Comparison of ENCODE assay signal across 25 cellular contexts in genomic region chr17:50588391-50589111, GRCh38. TPM values are rescaled to one million over a fixed set of nuclear protein-coding genes. Genes with fewer than 3 reads are reported as not detected.
DNase-seq lines count a peak whose midpoint lies in the region; ATAC-seq, FAIRE-seq and TF ChIP-seq lines count a peak whose summit lies in the region.
"Had no signal": no experiment of that assay in that cellular context is flagged by ENCODE, and none has a peak within 500 bp of the region (broad histone marks: within the 10 kb centered on the region; RNA-seq: fewer than 3 reads in every experiment).

No MANE protein-coding gene starts in this region.

- H3K4me1 Mint-ChIP-seq in endodermal cell: peaks cover 32% of the 10 kb centered on the region
- H3K4me1 Mint-ChIP-seq in stimulated activated naive CD8-positive, alpha-beta T cell treated with anti-CD3 and anti-CD28 coated beads, Interleukin-15, amount 100 ng/mL, for 72 hours: no peaks in the 10 kb centered on the region
- H3K4me1 Mint-ChIP-seq: activated B cell treated with CpG ODN at 0.5 μM for 24 hours; activated naive CD4-positive, alpha-beta T cell treated with anti-CD3 and anti-CD28 coated beads, Interleukin-2, amount 50 U/mL, for 24 hours; immature natural killer cell; naive B cell had no signal

- H3K9me3 ChIP-seq in SK-N-SH (no peaks in the 10 kb centered on the region), endodermal cell (ENCODE audit: control insufficient read depth, low read length) (no peaks in the 10 kb centered on the region), HepG2 (ENCODE audit: low read length) (no peaks in the 10 kb centered on the region), thyroid gland (no peaks in the 10 kb centered on the region)
- H3K9me3 ChIP-seq: BLaER1 treated with 17β-estradiol and CSF1 and Interleukin-3, amounts not matched to agents 10 nM and 100 nM; spleen had no signal

- ATAC-seq in SK-N-SH treated with all-trans-retinoic acid at 6 μM for 48 hours (peak; percentile 41), HepG2 (peak; percentile 10; the same call in 1 of the 3 replicates)
- no peak for ATAC-seq in stimulated activated naive CD8-positive, alpha-beta T cell treated with anti-CD3 and anti-CD28 coated beads, Interleukin-15, amount 100 ng/mL, for 72 hours
- ATAC-seq: activated CD8-positive, alpha-beta T cell treated with anti-CD3 and anti-CD28 coated beads, Interleukin-2, amount 10 ng/mL, durations not matched to agents 7 days and 5 days had no signal

- H3K4me3 Mint-ChIP-seq in endodermal cell: no peak overlapping the region
- H3K4me3 Mint-ChIP-seq in stimulated activated naive CD8-positive, alpha-beta T cell treated with anti-CD3 and anti-CD28 coated beads, Interleukin-15, amount 100 ng/mL, for 72 hours: no peak overlapping the region
- H3K4me3 Mint-ChIP-seq: activated B cell treated with CpG ODN at 0.5 μM for 24 hours; activated CD8-positive, alpha-beta T cell treated with anti-CD3 and anti-CD28 coated beads, Interleukin-2, amount 10 ng/mL, durations not matched to agents 7 days and 5 days; activated naive CD4-positive, alpha-beta T cell treated with anti-CD3 and anti-CD28 coated beads, Interleukin-2, amount 50 U/mL, for 24 hours; activated T-cell treated with anti-CD3 and anti-CD28 coated beads, Interleukin-2, amount 50 U/mL, for 24 hours; immature natural killer cell; naive B cell had no signal

- BruUV-seq in HepG2 (replicated peaks; lab: Mats Ljungman, UMichigan): no TSS peak

- H3K9ac ChIP-seq in SK-N-SH (no peak overlapping the region), endodermal cell (ENCODE audit: extremely low read depth, low read length, poor library complexity, severe bottlenecking) (no peak overlapping the region), HepG2 (ENCODE audit: insufficient read depth, low read depth, low read length) (no peak overlapping the region)
- H3K9ac ChIP-seq: BLaER1 treated with 17β-estradiol and CSF1 and Interleukin-3, amounts not matched to agents 10 nM and 100 nM had no signal

- no peaks in the 10 kb centered on the region for H3F3A ChIP-seq in SK-N-SH (replicated peaks; ENCODE audit: insufficient read depth)

- DNase-seq in SK-N-SH (no peak), endodermal cell (no peak), HepG2 (ENCODE audit: low spot score) (no peak), thyroid gland (peak; percentile 92 to 95), NCI-H2196 treated with DMSO at 0.1 percent for 48 hours (lab: John Stamatoyannopoulos, UW; ENCODE audit: unreplicated experiment) (no peak), MV-4-11 (lab: John Stamatoyannopoulos, UW) (no peak)
- DNase-seq in stimulated activated naive CD8-positive, alpha-beta T cell treated with anti-CD3 and anti-CD28 coated beads, Interleukin-15, amount 100 ng/mL, for 72 hours: no peak
- DNase-seq: activated B cell treated with CpG ODN at 0.5 μM for 24 hours; activated CD8-positive, alpha-beta T cell treated with anti-CD3 and anti-CD28 coated beads, Interleukin-2, amount 10 ng/mL, durations not matched to agents 7 days and 5 days; activated T-cell treated with anti-CD3 and anti-CD28 coated beads, Interleukin-2, amount 50 U/mL, for 24 hours; immature natural killer cell; Karpas-422; naive B cell; NCI-H1048; NCI-H524; SIG-M5; spleen; stimulated activated CD8-positive, alpha-beta memory T cell treated with anti-CD3 and anti-CD28 coated beads, Interleukin-4, amount 100 ng/mL, for 48 hours; T-helper 2 cell had no signal

- TF ChIP-seq EP300 in SK-N-SH (IDR thresholded peaks at IDR 0.05; ENCODE audit: borderline replicate concordance in 1 of 2, low read depth in 1 of 2, low read length in 1 of 2): no peak
- no peak for TF ChIP-seq EP300 in HepG2 (IDR thresholded peaks at IDR 0.05; ENCODE audit: low read depth in 2 of 2, low read length in 2 of 2)
- TF ChIP-seq EP300 in HepG2 (CRISPR knock-in tag; IDR thresholded peaks at IDR 0.05; ENCODE audit: borderline replicate concordance): no peak

- H3K36me3 ChIP-seq in SK-N-SH (replicated peaks in 1 of 2; ENCODE audit: control insufficient read depth in 1 of 2, insufficient read depth in 2 of 2, low read length in 1 of 2) (no peaks in the 10 kb centered on the region), endodermal cell (ENCODE audit: control insufficient read depth, insufficient read depth, low read length) (no peaks in the 10 kb centered on the region), HepG2 (replicated peaks in 1 of 2; ENCODE audit: control insufficient read depth in 1 of 2, insufficient read depth in 2 of 2, low read length in 2 of 2) (no peaks in the 10 kb centered on the region), thyroid gland (no peaks in the 10 kb centered on the region)
- H3K36me3 ChIP-seq: BLaER1 treated with 17β-estradiol and CSF1 and Interleukin-3, amounts not matched to agents 10 nM and 100 nM; spleen had no signal

- TF ChIP-seq CTCF in SK-N-SH (IDR thresholded peaks at IDR 0.05) (no peak), endodermal cell (conservative IDR thresholded peaks at IDR 0.05) (no peak), HepG2 (CRISPR knock-in tag; IDR thresholded peaks at IDR 0.05) (no peak), thyroid gland (IDR thresholded peaks at IDR 0.05) (no peak)

- TF ChIP-seq RAD21 in SK-N-SH (IDR thresholded peaks at IDR 0.05; ENCODE audit: low read length) (no peak), HepG2 (CRISPR knock-in tag; IDR thresholded peaks at IDR 0.05) (no peak)

- H3K27ac ChIP-seq in SK-N-SH (ENCODE audit: low read depth in 2 of 2, low read length in 1 of 2) (no peak overlapping the region), endodermal cell (ENCODE audit: low read depth, low read length) (no peak overlapping the region), HepG2 (ENCODE audit: extremely low read length, insufficient read depth, low read length) (no peak overlapping the region), thyroid gland (peak overlapping the region; percentile 37 to 89 (median 80))
- H3K27ac ChIP-seq: BLaER1 treated with 17β-estradiol and CSF1 and Interleukin-3, amounts not matched to agents 10 nM and 100 nM; spleen had no signal

- intact Hi-C loops in HepG2 (cut with micrococcal nuclease; ENCODE audit: unreplicated experiment) (no loop called here), thyroid gland (cut with DNase I) (no loop called here)

- in situ Hi-C loops in HepG2 (cut with HindIII; ENCODE audit: extremely low pct_ligation_motif_present, low pct_unique_long_range_greater_than_20kb): no loop called here

- H3K4me2 ChIP-seq in SK-N-SH (no peak overlapping the region), HepG2 (ENCODE audit: low read depth, low read length) (no peak overlapping the region)
- H3K4me2 ChIP-seq: BLaER1 treated with 17β-estradiol and CSF1 and Interleukin-3, amounts not matched to agents 10 nM and 100 nM had no signal

- no peaks in the 10 kb centered on the region for H3K36me3 Mint-ChIP-seq in endodermal cell (ENCODE audit: low read depth)
- H3K36me3 Mint-ChIP-seq: activated naive CD4-positive, alpha-beta T cell treated with anti-CD3 and anti-CD28 coated beads, Interleukin-2, amount 50 U/mL, for 24 hours; immature natural killer cell; naive B cell had no signal

- H3K4me1 ChIP-seq in SK-N-SH (ENCODE audit: control insufficient read depth in 1 of 2, insufficient read depth in 2 of 2, low read depth in 1 of 2, low read length in 1 of 2) (peaks cover 0 to 62% of the 10 kb centered on the region in 2 experiments; a peak in 1 of 4 replicates), endodermal cell (ENCODE audit: control insufficient read depth, insufficient read depth, low read length) (peaks cover 20% of the 10 kb centered on the region), HepG2 (ENCODE audit: insufficient read depth, low read length) (peaks cover 27% of the 10 kb centered on the region), thyroid gland (peaks cover 51 to 75% of the 10 kb centered on the region in 2 donors)

- FAIRE-seq in HepG2 (lab: Jason Lieb, UNC): no peak
- FAIRE-seq: A204.1 had no signal

- CTCF ChIA-PET in SK-N-SH (lab: Yijun Ruan, JAX) (interaction anchor here (0.6 to 12.9 kb wide), 11 partner anchors 9 to 106 kb away, joined by 3 to 163 read pairs (median 3); no protein-coding TSS in a partner anchor), HepG2 (lab: Yijun Ruan, JAX; ENCODE audit: low intra/inter-chr PET ratio, low total read pairs) (no interaction called here)

- H3K79me2 ChIP-seq in SK-N-SH (ENCODE audit: insufficient read depth) (no peaks in the 10 kb centered on the region), HepG2 (ENCODE audit: insufficient read depth, low read length) (no peaks in the 10 kb centered on the region)

- H3K27me3 Mint-ChIP-seq in endodermal cell (ENCODE audit: insufficient read depth): no peaks in the 10 kb centered on the region
- peaks cover 8% of the 10 kb centered on the region for H3K27me3 Mint-ChIP-seq in stimulated activated naive CD8-positive, alpha-beta T cell treated with anti-CD3 and anti-CD28 coated beads, Interleukin-15, amount 100 ng/mL, for 72 hours
- H3K27me3 Mint-ChIP-seq: activated naive CD4-positive, alpha-beta T cell treated with anti-CD3 and anti-CD28 coated beads, Interleukin-2, amount 50 U/mL, for 24 hours; activated T-cell treated with anti-CD3 and anti-CD28 coated beads, Interleukin-2, amount 50 U/mL, for 24 hours had no signal

- H2AFZ ChIP-seq in SK-N-SH (ENCODE audit: low read depth) (no peak overlapping the region), HepG2 (ENCODE audit: low read length) (no peak overlapping the region)

- WGBS in SK-N-SH (ENCODE audit: low lambda C conversion rate): 69% methylated on average over 18 of the region's 18 CpGs
- 83 to 86% methylated on average over 18 of the region's 18 CpGs for whole genome bisulfite sequencing in endodermal cell (ENCODE audit: insufficient coverage in 1 of 2, insufficient read length in 1 of 2), 2 experiments
- WGBS in HepG2 (ENCODE audit: low lambda C conversion rate): 14% methylated on average over 9 of the region's 18 CpGs
- WGBS in thyroid gland, 2 donors: 17 to 27% methylated on average over 12 to 18 of the region's 18 CpGs

- H3K27me3 ChIP-seq in SK-N-SH (ENCODE audit: insufficient read depth): peaks cover 16% of the 10 kb centered on the region
- H3K27me3 ChIP-seq in endodermal cell (ENCODE audit: control insufficient read depth, insufficient read depth, low read length, poor library complexity, severe bottlenecking): no peaks in the 10 kb centered on the region
- H3K27me3 ChIP-seq in HepG2 (ENCODE audit: control insufficient read depth in 1 of 2, insufficient read depth in 2 of 2, low read length in 2 of 2): peaks cover 41 to 97% of the 10 kb centered on the region in 2 experiments
- no peaks in the 10 kb centered on the region for H3K27me3 ChIP-seq in thyroid gland
- H3K27me3 ChIP-seq: BLaER1 treated with 17β-estradiol and CSF1 and Interleukin-3, amounts not matched to agents 10 nM and 100 nM; spleen had no signal

- TF ChIP-seq POLR2A in HepG2 (IDR thresholded peaks at IDR 0.05; ENCODE audit: insufficient read depth in 1 of 2, low read depth in 2 of 2, low read length in 2 of 2): no peak
- no peak for TF ChIP-seq POLR2A in thyroid gland (IDR thresholded peaks at IDR 0.05)

- H3K27ac Mint-ChIP-seq in endodermal cell: peak overlapping the region; percentile 35
- no peak overlapping the region for H3K27ac Mint-ChIP-seq in stimulated activated naive CD8-positive, alpha-beta T cell treated with anti-CD3 and anti-CD28 coated beads, Interleukin-15, amount 100 ng/mL, for 72 hours
- H3K27ac Mint-ChIP-seq: activated B cell treated with CpG ODN at 0.5 μM for 24 hours; activated CD8-positive, alpha-beta T cell treated with anti-CD3 and anti-CD28 coated beads, Interleukin-2, amount 10 ng/mL, durations not matched to agents 7 days and 5 days; activated naive CD4-positive, alpha-beta T cell treated with anti-CD3 and anti-CD28 coated beads, Interleukin-2, amount 50 U/mL, for 24 hours; activated T-cell treated with anti-CD3 and anti-CD28 coated beads, Interleukin-2, amount 50 U/mL, for 24 hours; immature natural killer cell; progenitor cell of endocrine pancreas had no signal

- H3K4me3 ChIP-seq in SK-N-SH (ENCODE audit: low read depth in 2 of 2, low read length in 1 of 2): no peak overlapping the region
- H3K4me3 ChIP-seq in endodermal cell (ENCODE audit: low read length): no peak overlapping the region
- H3K4me3 ChIP-seq in HepG2 (replicated peaks in 1 of 3; ENCODE audit: insufficient read depth in 1 of 3, low read depth in 2 of 3, low read length in 3 of 3): no peak overlapping the region; a peak in 1 of 6 replicates
- no peak overlapping the region for H3K4me3 ChIP-seq in thyroid gland (replicated peaks in 1 of 3)
- H3K4me3 ChIP-seq: BLaER1 treated with 17β-estradiol and CSF1 and Interleukin-3, amounts not matched to agents 10 nM and 100 nM; spleen had no signal

- H4K20me1 ChIP-seq in SK-N-SH (ENCODE audit: insufficient read depth) (no peaks in the 10 kb centered on the region), HepG2 (ENCODE audit: insufficient read depth, low read length) (no peaks in the 10 kb centered on the region; the same call in 1 of the 2 replicates)
- H4K20me1 ChIP-seq: BLaER1 treated with 17β-estradiol and CSF1 and Interleukin-3, amounts not matched to agents 10 nM and 100 nM had no signal

- POLR2A ChIA-PET in SK-N-SH (lab: Yijun Ruan, JAX) (no interaction called here), HepG2 (lab: Yijun Ruan, JAX) (no interaction called here)

- H3K9me3 Mint-ChIP-seq in endodermal cell: no peaks in the 10 kb centered on the region
- H3K9me3 Mint-ChIP-seq in stimulated activated naive CD8-positive, alpha-beta T cell treated with anti-CD3 and anti-CD28 coated beads, Interleukin-15, amount 100 ng/mL, for 72 hours: no peaks in the 10 kb centered on the region
- H3K9me3 Mint-ChIP-seq: activated B cell treated with CpG ODN at 0.5 μM for 24 hours; activated naive CD4-positive, alpha-beta T cell treated with anti-CD3 and anti-CD28 coated beads, Interleukin-2, amount 50 U/mL, for 24 hours; activated T-cell treated with anti-CD3 and anti-CD28 coated beads, Interleukin-2, amount 50 U/mL, for 24 hours; immature natural killer cell; naive B cell had no signal

- no peaks in the 10 kb centered on the region for H3K9me2 ChIP-seq in SK-N-SH

RNA-seq across cellular contexts. Expression of gene CACNA1G, which starts 28.0 kb away (rescaled TPM):
- polyA plus RNA-seq in SK-N-SH (2012; rRNA removed): 0.15 and 0.21 TPM in 2 replicates
- polyA plus RNA-seq in SK-N-SH (2012; cell fraction: cytosol; rRNA removed): 0.08 and 0.24 TPM in 2 replicates
- polyA plus RNA-seq in SK-N-SH (2012; cell fraction: nucleus; rRNA removed): 0.36 and 0.48 TPM in 2 replicates
- total RNA-seq in endodermal cell: 1 to 10 TPM in 1 of 2 donors, under 1 TPM in 1; 0.84 to 1.1 TPM
- polyA plus RNA-seq in endodermal cell (2013, experiment 1 of 2): 7.5 TPM
- polyA plus RNA-seq in endodermal cell (2013, experiment 2 of 2): 6.6 TPM
- 0.02 TPM in 1 of 2 replicates, not detected in the other for total RNA-seq in HepG2 (2016; rRNA removed; fragmentation: Illumina TruSeq; extraction: Trizol)
- total RNA-seq in HepG2 (2016; cell fraction: cytosol; rRNA removed; fragmentation: Illumina TruSeq; extraction: Trizol; ENCODE audit: low read depth): not detected in 2 replicates
- not detected in 2 replicates for total RNA-seq in HepG2 (2016; cell fraction: insoluble cytoplasmic fraction; rRNA removed; fragmentation: Illumina TruSeq; extraction: Trizol)
- total RNA-seq in HepG2 (2016; cell fraction: membrane; rRNA removed; fragmentation: Illumina TruSeq; extraction: Trizol): not detected in 2 replicates
- total RNA-seq in HepG2 (2016; cell fraction: nucleus; rRNA removed; fragmentation: Illumina TruSeq; extraction: Trizol): not detected in 2 replicates
- polyA plus RNA-seq in HepG2 (2011; rRNA removed): 0.01 TPM in 1 of 2 replicates, not detected in the other
- 0.01 TPM in 1 of 2 replicates, not detected in the other for polyA plus RNA-seq in HepG2 (2011; cell fraction: cytosol; rRNA removed)
- 0.02 and 0.08 TPM in 2 replicates for polyA plus RNA-seq in HepG2 (2011; cell fraction: nucleus; rRNA removed)
- polyA plus RNA-seq in HepG2 (2012): not detected in 2 replicates
- not detected in 2 replicates for polyA plus RNA-seq in HepG2 (2016; cell fraction: cytosol; fragmentation: Illumina TruSeq; extraction: Trizol; ENCODE audit: low read depth)
- polyA plus RNA-seq in HepG2 (2016; cell fraction: insoluble cytoplasmic fraction; fragmentation: Illumina TruSeq; extraction: Trizol; ENCODE audit: low read depth): not detected in 2 replicates
- polyA plus RNA-seq in HepG2 (2016; cell fraction: membrane; fragmentation: Illumina TruSeq; extraction: Trizol; ENCODE audit: low read depth): not detected in 2 replicates
- not detected in 2 replicates for polyA plus RNA-seq in HepG2 (2016; cell fraction: nucleus; fragmentation: Illumina TruSeq; extraction: Trizol; ENCODE audit: insufficient read depth, low read depth)
- polyA minus RNA-seq in HepG2 (2011; rRNA and poly(A)+ RNA removed; ENCODE audit: low replicate concordance): not detected in 2 replicates
- not detected in 2 replicates for polyA minus RNA-seq in HepG2 (2011; cell fraction: cytosol; rRNA and poly(A)+ RNA removed)
- polyA minus RNA-seq in HepG2 (2011; cell fraction: nucleus; rRNA and poly(A)+ RNA removed): not detected in 2 replicates
- 1 to 10 TPM in 1 of 4 donors, under 1 TPM in 3; 0.13 to 3.3 (median 0.52) TPM for total RNA-seq in thyroid gland
- total RNA-seq: activated CD8-positive, alpha-beta T cell treated with anti-CD3 and anti-CD28 coated beads, Interleukin-2, amount 10 ng/mL, durations not matched to agents 7 days and 5 days; OCI-LY7 had no signal
- polyA plus RNA-seq: immature natural killer cell had no signal

RNA-seq across cellular contexts. Expression of gene SPATA20, which starts 41.6 kb away (rescaled TPM):
- 92.0 and 106 TPM in 2 replicates for polyA plus RNA-seq in SK-N-SH (2012; rRNA removed)
- polyA plus RNA-seq in SK-N-SH (2012; cell fraction: cytosol; rRNA removed): 28.3 and 39.9 TPM in 2 replicates
- 606 and 976 TPM in 2 replicates for polyA plus RNA-seq in SK-N-SH (2012; cell fraction: nucleus; rRNA removed)
- 10 to 100 TPM; 40.4 to 40.5 TPM for total RNA-seq in endodermal cell
- polyA plus RNA-seq in endodermal cell (2013, experiment 1 of 2): 22.2 TPM
- 21.2 TPM for polyA plus RNA-seq in endodermal cell (2013, experiment 2 of 2)
- 35.7 and 64.8 TPM in 2 replicates for total RNA-seq in HepG2 (2016; rRNA removed; fragmentation: Illumina TruSeq; extraction: Trizol)
- total RNA-seq in HepG2 (2016; cell fraction: cytosol; rRNA removed; fragmentation: Illumina TruSeq; extraction: Trizol; ENCODE audit: low read depth): 38.7 and 45.5 TPM in 2 replicates
- total RNA-seq in HepG2 (2016; cell fraction: insoluble cytoplasmic fraction; rRNA removed; fragmentation: Illumina TruSeq; extraction: Trizol): 31.6 and 65.5 TPM in 2 replicates
- 64.2 and 68.5 TPM in 2 replicates for total RNA-seq in HepG2 (2016; cell fraction: membrane; rRNA removed; fragmentation: Illumina TruSeq; extraction: Trizol)
- total RNA-seq in HepG2 (2016; cell fraction: nucleus; rRNA removed; fragmentation: Illumina TruSeq; extraction: Trizol): 65.8 and 68.8 TPM in 2 replicates
- polyA plus RNA-seq in HepG2 (2011; rRNA removed): 36.1 and 38.1 TPM in 2 replicates
- 16.3 and 29.3 TPM in 2 replicates for polyA plus RNA-seq in HepG2 (2011; cell fraction: cytosol; rRNA removed)
- polyA plus RNA-seq in HepG2 (2011; cell fraction: nucleus; rRNA removed): 301 and 348 TPM in 2 replicates
- 22.4 and 25.0 TPM in 2 replicates for polyA plus RNA-seq in HepG2 (2012)
- polyA plus RNA-seq in HepG2 (2016; cell fraction: cytosol; fragmentation: Illumina TruSeq; extraction: Trizol; ENCODE audit: low read depth): 38.7 and 44.0 TPM in 2 replicates
- polyA plus RNA-seq in HepG2 (2016; cell fraction: insoluble cytoplasmic fraction; fragmentation: Illumina TruSeq; extraction: Trizol; ENCODE audit: low read depth): 36.7 and 39.9 TPM in 2 replicates
- 62.1 and 66.1 TPM in 2 replicates for polyA plus RNA-seq in HepG2 (2016; cell fraction: membrane; fragmentation: Illumina TruSeq; extraction: Trizol; ENCODE audit: low read depth)
- 150 and 152 TPM in 2 replicates for polyA plus RNA-seq in HepG2 (2016; cell fraction: nucleus; fragmentation: Illumina TruSeq; extraction: Trizol; ENCODE audit: insufficient read depth, low read depth)
- 11.3 and 57.4 TPM in 2 replicates for polyA minus RNA-seq in HepG2 (2011; rRNA and poly(A)+ RNA removed; ENCODE audit: low replicate concordance)
- polyA minus RNA-seq in HepG2 (2011; cell fraction: cytosol; rRNA and poly(A)+ RNA removed): 12.1 and 17.9 TPM in 2 replicates
- 52.6 and 68.2 TPM in 2 replicates for polyA minus RNA-seq in HepG2 (2011; cell fraction: nucleus; rRNA and poly(A)+ RNA removed)
- total RNA-seq in thyroid gland: 100 to 1,000 TPM in 3 of 4 donors, 10 to 100 TPM in 1; 94.9 to 177 (median 125) TPM

RNA-seq across cellular contexts. Expression of gene ABCC3, which starts 46.1 kb away (rescaled TPM):
- polyA plus RNA-seq in SK-N-SH (2012; rRNA removed): 185 and 209 TPM in 2 replicates
- 29.0 and 41.5 TPM in 2 replicates for polyA plus RNA-seq in SK-N-SH (2012; cell fraction: cytosol; rRNA removed)
- polyA plus RNA-seq in SK-N-SH (2012; cell fraction: nucleus; rRNA removed): 1,427 and 1,497 TPM in 2 replicates
- total RNA-seq in endodermal cell: under 1 TPM; 0.22 to 0.91 TPM
- polyA plus RNA-seq in endodermal cell (2013, experiment 1 of 2): not detected
- not detected for polyA plus RNA-seq in endodermal cell (2013, experiment 2 of 2)
- total RNA-seq in HepG2 (2016; rRNA removed; fragmentation: Illumina TruSeq; extraction: Trizol): 18.0 and 25.2 TPM in 2 replicates
- total RNA-seq in HepG2 (2016; cell fraction: cytosol; rRNA removed; fragmentation: Illumina TruSeq; extraction: Trizol; ENCODE audit: low read depth): 13.3 and 13.8 TPM in 2 replicates
- total RNA-seq in HepG2 (2016; cell fraction: insoluble cytoplasmic fraction; rRNA removed; fragmentation: Illumina TruSeq; extraction: Trizol): 14.4 and 28.1 TPM in 2 replicates
- 23.1 and 25.2 TPM in 2 replicates for total RNA-seq in HepG2 (2016; cell fraction: membrane; rRNA removed; fragmentation: Illumina TruSeq; extraction: Trizol)
- total RNA-seq in HepG2 (2016; cell fraction: nucleus; rRNA removed; fragmentation: Illumina TruSeq; extraction: Trizol): 38.6 and 38.7 TPM in 2 replicates
- polyA plus RNA-seq in HepG2 (2011; rRNA removed): 50.5 and 50.7 TPM in 2 replicates
- 19.0 and 24.0 TPM in 2 replicates for polyA plus RNA-seq in HepG2 (2011; cell fraction: cytosol; rRNA removed)
- 331 and 391 TPM in 2 replicates for polyA plus RNA-seq in HepG2 (2011; cell fraction: nucleus; rRNA removed)
- polyA plus RNA-seq in HepG2 (2012): 15.7 and 38.4 TPM in 2 replicates
- polyA plus RNA-seq in HepG2 (2016; cell fraction: cytosol; fragmentation: Illumina TruSeq; extraction: Trizol; ENCODE audit: low read depth): 15.1 and 15.9 TPM in 2 replicates
- polyA plus RNA-seq in HepG2 (2016; cell fraction: insoluble cytoplasmic fraction; fragmentation: Illumina TruSeq; extraction: Trizol; ENCODE audit: low read depth): 17.3 and 21.5 TPM in 2 replicates
- polyA plus RNA-seq in HepG2 (2016; cell fraction: membrane; fragmentation: Illumina TruSeq; extraction: Trizol; ENCODE audit: low read depth): 23.7 and 24.5 TPM in 2 replicates
- 84.3 and 87.4 TPM in 2 replicates for polyA plus RNA-seq in HepG2 (2016; cell fraction: nucleus; fragmentation: Illumina TruSeq; extraction: Trizol; ENCODE audit: insufficient read depth, low read depth)
- 73.4 and 78.1 TPM in 2 replicates for polyA minus RNA-seq in HepG2 (2011; rRNA and poly(A)+ RNA removed; ENCODE audit: low replicate concordance)
- polyA minus RNA-seq in HepG2 (2011; cell fraction: cytosol; rRNA and poly(A)+ RNA removed): 10.9 and 17.8 TPM in 2 replicates
- 61.9 and 63.1 TPM in 2 replicates for polyA minus RNA-seq in HepG2 (2011; cell fraction: nucleus; rRNA and poly(A)+ RNA removed)
- total RNA-seq in thyroid gland: 100 to 1,000 TPM in 2 of 4 donors, 10 to 100 TPM in 2; 51.0 to 189 (median 131) TPM
- total RNA-seq: activated CD8-positive, alpha-beta T cell treated with anti-CD3 and anti-CD28 coated beads, Interleukin-2, amount 10 ng/mL, durations not matched to agents 7 days and 5 days; OCI-LY7 had no signal

RNA-seq across cellular contexts. Expression of gene EPN3, which starts 56.0 kb away (rescaled TPM):
- polyA plus RNA-seq in SK-N-SH (2012; rRNA removed) (0.05 and 0.06 TPM in 2 replicates), HepG2 (2011; rRNA removed) (0.05 and 0.11 TPM in 2 replicates)
- polyA plus RNA-seq in SK-N-SH (2012; cell fraction: cytosol; rRNA removed): 0.03 and 0.12 TPM in 2 replicates
- 0.15 and 0.46 TPM in 2 replicates for polyA plus RNA-seq in SK-N-SH (2012; cell fraction: nucleus; rRNA removed)
- total RNA-seq in endodermal cell (under 1 TPM in 1 of 2 donors, not detected in 1; 0.66 TPM), HepG2 (2016; rRNA removed; fragmentation: Illumina TruSeq; extraction: Trizol) (0.41 and 0.95 TPM in 2 replicates), thyroid gland (10 to 100 TPM in 1 of 4 donors, 1 to 10 TPM in 1, under 1 TPM in 1, not detected in 1; 0.63 to 31.6 (median 3.5) TPM)
- polyA plus RNA-seq in endodermal cell (2013, experiment 1 of 2): 0.21 TPM
- polyA plus RNA-seq in endodermal cell (2013, experiment 2 of 2): not detected
- total RNA-seq in HepG2 (2016; cell fraction: cytosol; rRNA removed; fragmentation: Illumina TruSeq; extraction: Trizol; ENCODE audit: low read depth): 0.88 and 1.1 TPM in 2 replicates
- 0.54 and 0.71 TPM in 2 replicates for total RNA-seq in HepG2 (2016; cell fraction: insoluble cytoplasmic fraction; rRNA removed; fragmentation: Illumina TruSeq; extraction: Trizol)
- total RNA-seq in HepG2 (2016; cell fraction: membrane; rRNA removed; fragmentation: Illumina TruSeq; extraction: Trizol): 0.90 and 1.3 TPM in 2 replicates
- 1.1 and 1.6 TPM in 2 replicates for total RNA-seq in HepG2 (2016; cell fraction: nucleus; rRNA removed; fragmentation: Illumina TruSeq; extraction: Trizol)
- polyA plus RNA-seq in HepG2 (2011; cell fraction: cytosol; rRNA removed): 0.04 and 0.09 TPM in 2 replicates
- polyA plus RNA-seq in HepG2 (2011; cell fraction: nucleus; rRNA removed): 0.23 and 0.35 TPM in 2 replicates
- 0.09 and 0.15 TPM in 2 replicates for polyA plus RNA-seq in HepG2 (2012)
- 0.40 and 0.55 TPM in 2 replicates for polyA plus RNA-seq in HepG2 (2016; cell fraction: cytosol; fragmentation: Illumina TruSeq; extraction: Trizol; ENCODE audit: low read depth)
- polyA plus RNA-seq in HepG2 (2016; cell fraction: insoluble cytoplasmic fraction; fragmentation: Illumina TruSeq; extraction: Trizol; ENCODE audit: low read depth): 1.2 and 1.4 TPM in 2 replicates
- 0.73 and 0.91 TPM in 2 replicates for polyA plus RNA-seq in HepG2 (2016; cell fraction: membrane; fragmentation: Illumina TruSeq; extraction: Trizol; ENCODE audit: low read depth)
- 1.2 and 1.7 TPM in 2 replicates for polyA plus RNA-seq in HepG2 (2016; cell fraction: nucleus; fragmentation: Illumina TruSeq; extraction: Trizol; ENCODE audit: insufficient read depth, low read depth)
- 0.35 and 1.4 TPM in 2 replicates for polyA minus RNA-seq in HepG2 (2011; rRNA and poly(A)+ RNA removed; ENCODE audit: low replicate concordance)
- polyA minus RNA-seq in HepG2 (2011; cell fraction: cytosol; rRNA and poly(A)+ RNA removed): 0.20 and 0.53 TPM in 2 replicates
- 1.1 and 3.2 TPM in 2 replicates for polyA minus RNA-seq in HepG2 (2011; cell fraction: nucleus; rRNA and poly(A)+ RNA removed)
- total RNA-seq: activated B cell treated with CpG ODN at 0.5 μM for 24 hours; activated CD8-positive, alpha-beta T cell treated with anti-CD3 and anti-CD28 coated beads, Interleukin-2, amount 10 ng/mL, durations not matched to agents 7 days and 5 days; spleen had no signal
- polyA plus RNA-seq: immature natural killer cell had no signal

Comparison
In these comparisons a context has a peak if more than half of its experiments do, and no peak if none do; other contexts are left out.
1. DNase-seq: peak in thyroid gland (2 of 2); none in SK-N-SH (single experiment), endodermal cell (single experiment), HepG2 (single experiment), stimulated activated naive CD8-positive, alpha-beta T cell treated with anti-CD3 and anti-CD28 coated beads, Interleukin-15, amount 100 ng/mL, for 72 hours (0 of 2), NCI-H2196 treated with DMSO at 0.1 percent for 48 hours (single experiment) and MV-4-11 (single experiment).
2. H3K27ac ChIP-seq: peak in thyroid gland (3 of 3); none in SK-N-SH (0 of 2), endodermal cell (single experiment) and HepG2 (single experiment).
3. RNA of gene ABCC3, which starts 46.1 kb away (total RNA-seq): 51.0 to 189 TPM in thyroid gland and 13.3 to 38.7 TPM in HepG2; 0.22 to 0.91 TPM in endodermal cell; every median in the first group is over 4 times any median in the second.